ENCODE assay signal across 10 cellular contexts in genomic region chr2:120552800-120553471, GRCh38.
DNase-seq lines count a peak whose midpoint lies in the region; ATAC-seq and TF ChIP-seq lines count a peak whose summit lies in the region.
"Had no signal": no experiment of that assay in that cellular context is flagged by ENCODE, and none has a peak within 500 bp of the region (broad histone marks: within the 10 kb centered on the region; RNA-seq: fewer than 3 reads in every experiment).

No MANE protein-coding gene starts in this region.

- no peak overlapping the region for H3K4me2 ChIP-seq in mesenchymal stem cell (ENCODE audit: low read length, poor library complexity, severe bottlenecking)

- H3K4me3 Mint-ChIP-seq in type B pancreatic cell: peak overlapping the region; percentile 75
- H3K4me3 Mint-ChIP-seq: IgD-negative memory B cell had no signal

- no peaks in the 10 kb centered on the region for H3K9me3 Mint-ChIP-seq in type B pancreatic cell

- H3K4ac ChIP-seq in mesenchymal stem cell (ENCODE audit: low read depth in 1 of 2, low read length in 2 of 2): no peak overlapping the region

- no peak overlapping the region for H2AFZ ChIP-seq in mesenchymal stem cell (ENCODE audit: low read depth, low read length)

- ATAC-seq in HG03280 (IDR thresholded peaks at IDR 0.05; ENCODE audit: unreplicated experiment): peak; percentile 60
- ATAC-seq in GM19452 (IDR thresholded peaks at IDR 0.05; ENCODE audit: unreplicated experiment): no peak

- peaks cover 13% of the 10 kb centered on the region for H3K4me1 ChIP-seq in mesenchymal stem cell (ENCODE audit: control insufficient read depth, insufficient read depth, low read depth, low read length)

- no peak overlapping the region for H3K18ac ChIP-seq in mesenchymal stem cell (ENCODE audit: low read depth in 1 of 2, low read length in 2 of 2)

- H2BK12ac ChIP-seq in mesenchymal stem cell (ENCODE audit: low read length in 2 of 2): no peak overlapping the region

- no peak overlapping the region for H4K91ac ChIP-seq in mesenchymal stem cell (ENCODE audit: low read length)

- peaks cover 22 to 55% of the 10 kb centered on the region in 2 experiments for H3K27me3 ChIP-seq in mesenchymal stem cell (ENCODE audit: control insufficient read depth in 1 of 2, insufficient read depth in 1 of 2, low read length in 2 of 2)

- no peak overlapping the region for H3K23ac ChIP-seq in mesenchymal stem cell (ENCODE audit: low read length in 2 of 2)

- H3K9ac ChIP-seq in mesenchymal stem cell (ENCODE audit: low read length): no peak overlapping the region

- peak overlapping the region; percentile 32 for H3K27ac Mint-ChIP-seq in type B pancreatic cell
- H3K27ac Mint-ChIP-seq: naive B cell had no signal

- no peaks in the 10 kb centered on the region for H3K36me3 Mint-ChIP-seq in type B pancreatic cell
- H3K36me3 Mint-ChIP-seq: naive B cell had no signal

- 12% methylated on average over 22 of the region's 23 CpGs for WGBS in mesenchymal stem cell

- H3K27ac ChIP-seq in mesenchymal stem cell (ENCODE audit: low read length, poor library complexity, severe bottlenecking): no peak overlapping the region

- no peak overlapping the region for H4K8ac ChIP-seq in mesenchymal stem cell (ENCODE audit: low read length)

- peak; percentile 49 for DNase-seq in Caki2 (ENCODE audit: low read depth)
- peak; percentile 28 for DNase-seq in RPMI7951 (ENCODE audit: low read depth)
- DNase-seq in epithelial cell of esophagus (ENCODE audit: low read depth): peak; percentile 86
- DNase-seq in mesenchymal stem cell: peak; percentile 64
- DNase-seq in type B pancreatic cell (ENCODE audit: extremely low spot score, unreplicated experiment): peak; percentile 81
- no peak for DNase-seq in GF-D8 (lab: John Stamatoyannopoulos, UW)
- DNase-seq: naive B cell had no signal

- no peaks in the 10 kb centered on the region for H3K9me3 ChIP-seq in mesenchymal stem cell (ENCODE audit: control insufficient read depth, low read length)

- TF ChIP-seq CTCF in epithelial cell of esophagus (IDR thresholded peaks at IDR 0.05; ENCODE audit: insufficient read depth, low read depth, low read length, missing control alignments) (peak; percentile 77), type B pancreatic cell (conservative IDR thresholded peaks at IDR 0.05) (peak; percentile 83)

- no peak overlapping the region for H3K14ac ChIP-seq in mesenchymal stem cell (ENCODE audit: low read length in 2 of 2)

- H3K4me1 Mint-ChIP-seq in type B pancreatic cell (ENCODE audit: unreplicated experiment): peaks cover 23% of the 10 kb centered on the region
- H3K4me1 Mint-ChIP-seq: IgD-negative memory B cell had no signal

- no peak overlapping the region for H2AK5ac ChIP-seq in mesenchymal stem cell (ENCODE audit: low read length, severe bottlenecking)

- peaks cover 24% of the 10 kb centered on the region for H3K27me3 Mint-ChIP-seq in type B pancreatic cell

- in situ Hi-C loops in Caki2 (cut with HindIII; ENCODE audit: low pct_unique_long_range_greater_than_20kb, low sequenced_read_pairs): no loop called here

- H2BK120ac ChIP-seq in mesenchymal stem cell (ENCODE audit: low read depth, low read length): no peak overlapping the region

- no peaks in the 10 kb centered on the region for H3K79me1 ChIP-seq in mesenchymal stem cell (replicated peaks; ENCODE audit: low read length, poor library complexity, severe bottlenecking)

- no peak overlapping the region for H2BK15ac ChIP-seq in mesenchymal stem cell (ENCODE audit: low read depth, poor library complexity, severe bottlenecking)

- no peak overlapping the region for H2BK5ac ChIP-seq in mesenchymal stem cell (ENCODE audit: low read depth, low read length, poor library complexity, severe bottlenecking)

- no peaks in the 10 kb centered on the region for H3K36me3 ChIP-seq in mesenchymal stem cell (ENCODE audit: control insufficient read depth in 1 of 2, insufficient read depth in 2 of 2, low read depth in 1 of 2, low read length in 2 of 2)

- H3K4me3 ChIP-seq in epithelial cell of esophagus (ENCODE audit: low read length) (no peak overlapping the region), mesenchymal stem cell (ENCODE audit: insufficient read depth in 1 of 2, low read depth in 1 of 2, low read length in 2 of 2) (no peak overlapping the region)
